Comparison of ENCODE assay signal across 1 cellular context in the genomic region with DNA sequence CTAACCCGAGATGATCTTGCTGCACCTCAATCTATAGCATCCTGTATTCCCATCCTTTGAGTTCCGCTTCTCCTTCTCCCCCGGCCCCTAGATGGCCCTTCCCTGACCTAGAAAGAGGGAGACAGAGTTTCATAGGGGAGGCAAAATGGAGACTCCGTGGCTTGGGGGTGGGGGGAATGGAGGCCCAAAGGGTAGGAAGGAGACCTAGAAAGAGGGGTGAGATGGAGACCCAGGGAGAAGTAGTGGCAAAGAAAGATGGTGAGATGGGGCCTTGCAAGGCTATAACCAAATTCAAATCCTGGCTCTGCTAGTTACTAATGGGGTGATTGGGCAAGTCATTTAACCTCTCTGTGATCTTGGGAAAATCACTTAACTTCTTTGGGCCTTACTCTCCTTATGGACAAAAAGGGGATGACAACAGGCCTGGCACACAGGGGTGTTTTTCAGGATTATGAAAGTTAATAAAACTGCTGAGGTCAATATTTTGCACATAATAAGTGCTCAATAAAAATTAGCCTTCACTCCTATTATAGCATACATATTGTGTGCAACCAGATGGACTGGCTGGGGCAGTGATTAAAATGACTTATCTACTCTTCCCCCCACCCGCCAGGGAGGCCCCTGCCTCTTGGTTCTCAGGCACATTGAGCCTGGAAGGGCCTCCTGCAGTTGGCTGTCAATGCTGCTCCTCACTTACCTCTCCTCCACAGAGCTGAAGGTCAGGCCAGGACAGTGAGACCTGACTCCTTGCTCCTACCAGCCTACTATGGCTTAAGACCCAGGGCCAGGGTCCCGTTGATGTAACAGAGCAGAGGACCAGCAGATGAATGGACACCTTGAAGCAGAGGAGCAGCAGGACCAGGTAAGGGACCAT.
TF ChIP-seq lines count a peak whose summit lies in the region.

No MANE protein-coding gene starts in this region.

TF ChIP-seq in K562, 482 proteins besides CTCF, POLR2A, EP300 and RAD21 (continued from another document and continues in another):
- TF ChIP-seq HDAC6 (IDR thresholded peaks at IDR 0.05; ENCODE audit: low read depth, low read length): no peak
- no peak for TF ChIP-seq ZNF124 (CRISPR knock-in tag; IDR thresholded peaks at IDR 0.05)
- peak; percentile 47 for TF ChIP-seq PHF20 (IDR thresholded peaks at IDR 0.05; ENCODE audit: partially characterized antibody)
- TF ChIP-seq CTBP1 (IDR thresholded peaks at IDR 0.05; ENCODE audit: borderline replicate concordance): no peak
- TF ChIP-seq RFX5 (IDR thresholded peaks at IDR 0.05; ENCODE audit: low read depth, low read length): no peak
- TF ChIP-seq RAD51 (IDR thresholded peaks at IDR 0.05; ENCODE audit: borderline replicate concordance, low read depth): no peak
- TF ChIP-seq HNRNPK (IDR thresholded peaks at IDR 0.05; ENCODE audit: low read depth, low read length, poor library complexity, severe bottlenecking): no peak
- no peak for TF ChIP-seq FOS (IDR thresholded peaks at IDR 0.05; ENCODE audit: extremely low read depth, insufficient read length)
- TF ChIP-seq RNF219 (CRISPR knock-in tag; IDR thresholded peaks at IDR 0.05): no peak
- TF ChIP-seq ZFPM2 (CRISPR knock-in tag; IDR thresholded peaks at IDR 0.05): no peak
- peak; percentile 76; the same call in 1 of the 2 replicates for TF ChIP-seq DPF2 (IDR thresholded peaks at IDR 0.05)
- TF ChIP-seq KDM1A (IDR thresholded peaks at IDR 0.05): peak; percentile 96 to 99
- TF ChIP-seq ZNF707 (CRISPR knock-in tag; conservative IDR thresholded peaks at IDR 0.05): peak; percentile 41; the same call in 1 of the 2 replicates
- peak; percentile 25; the same call in 1 of the 2 replicates for TF ChIP-seq PTRF (tag; IDR thresholded peaks at IDR 0.05)
- TF ChIP-seq GTF2E2 (tag; IDR thresholded peaks at IDR 0.05): 0 out of 2 replicates have a peak, but pooled peaks have one; percentile 12
- no peak for TF ChIP-seq HNRNPUL1 (IDR thresholded peaks at IDR 0.05; ENCODE audit: low read length)
- TF ChIP-seq PURB (CRISPR knock-in tag; IDR thresholded peaks at IDR 0.05; ENCODE audit: low read depth): no peak
- TF ChIP-seq, protein P1, sequence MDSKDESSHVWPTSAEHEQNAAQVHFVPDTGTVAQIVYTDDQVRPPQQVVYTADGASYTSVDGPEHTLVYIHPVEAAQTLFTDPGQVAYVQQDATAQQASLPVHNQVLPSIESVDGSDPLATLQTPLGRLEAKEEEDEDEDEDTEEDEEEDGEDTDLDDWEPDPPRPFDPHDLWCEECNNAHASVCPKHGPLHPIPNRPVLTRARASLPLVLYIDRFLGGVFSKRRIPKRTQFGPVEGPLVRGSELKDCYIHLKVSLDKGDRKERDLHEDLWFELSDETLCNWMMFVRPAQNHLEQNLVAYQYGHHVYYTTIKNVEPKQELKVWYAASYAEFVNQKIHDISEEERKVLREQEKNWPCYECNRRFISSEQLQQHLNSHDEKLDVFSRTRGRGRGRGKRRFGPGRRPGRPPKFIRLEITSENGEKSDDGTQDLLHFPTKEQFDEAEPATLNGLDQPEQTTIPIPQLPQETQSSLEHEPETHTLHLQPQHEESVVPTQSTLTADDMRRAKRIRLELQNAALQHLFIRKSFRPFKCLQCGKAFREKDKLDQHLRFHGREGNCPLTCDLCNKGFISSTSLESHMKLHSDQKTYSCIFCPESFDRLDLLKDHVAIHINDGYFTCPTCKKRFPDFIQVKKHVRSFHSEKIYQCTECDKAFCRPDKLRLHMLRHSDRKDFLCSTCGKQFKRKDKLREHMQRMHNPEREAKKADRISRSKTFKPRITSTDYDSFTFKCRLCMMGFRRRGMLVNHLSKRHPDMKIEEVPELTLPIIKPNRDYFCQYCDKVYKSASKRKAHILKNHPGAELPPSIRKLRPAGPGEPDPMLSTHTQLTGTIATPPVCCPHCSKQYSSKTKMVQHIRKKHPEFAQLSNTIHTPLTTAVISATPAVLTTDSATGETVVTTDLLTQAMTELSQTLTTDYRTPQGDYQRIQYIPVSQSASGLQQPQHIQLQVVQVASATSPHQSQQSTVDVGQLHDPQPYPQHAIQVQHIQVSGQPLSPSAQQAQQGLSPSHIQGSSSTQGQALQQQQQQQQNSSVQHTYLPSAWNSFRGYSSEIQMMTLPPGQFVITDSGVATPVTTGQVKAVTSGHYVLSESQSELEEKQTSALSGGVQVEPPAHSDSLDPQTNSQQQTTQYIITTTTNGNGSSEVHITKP (IDR thresholded peaks at IDR 0.05; ENCODE audit: partially characterized antibody): peak; percentile 4
- no peak for TF ChIP-seq ZNF407 (IDR thresholded peaks at IDR 0.05; ENCODE audit: low read depth)
- peak; percentile 63 for TF ChIP-seq DEAF1 (CRISPR knock-in tag; IDR thresholded peaks at IDR 0.05)
- TF ChIP-seq, protein P2, sequence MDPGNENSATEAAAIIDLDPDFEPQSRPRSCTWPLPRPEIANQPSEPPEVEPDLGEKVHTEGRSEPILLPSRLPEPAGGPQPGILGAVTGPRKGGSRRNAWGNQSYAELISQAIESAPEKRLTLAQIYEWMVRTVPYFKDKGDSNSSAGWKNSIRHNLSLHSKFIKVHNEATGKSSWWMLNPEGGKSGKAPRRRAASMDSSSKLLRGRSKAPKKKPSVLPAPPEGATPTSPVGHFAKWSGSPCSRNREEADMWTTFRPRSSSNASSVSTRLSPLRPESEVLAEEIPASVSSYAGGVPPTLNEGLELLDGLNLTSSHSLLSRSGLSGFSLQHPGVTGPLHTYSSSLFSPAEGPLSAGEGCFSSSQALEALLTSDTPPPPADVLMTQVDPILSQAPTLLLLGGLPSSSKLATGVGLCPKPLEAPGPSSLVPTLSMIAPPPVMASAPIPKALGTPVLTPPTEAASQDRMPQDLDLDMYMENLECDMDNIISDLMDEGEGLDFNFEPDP (CRISPR knock-in tag; IDR thresholded peaks at IDR 0.05): peak; percentile 68; the same call in 1 of the 2 replicates
- TF ChIP-seq NUFIP1 (IDR thresholded peaks at IDR 0.05; ENCODE audit: partially characterized antibody): no peak
- no peak for TF ChIP-seq CAMTA2 (CRISPR knock-in tag; conservative IDR thresholded peaks at IDR 0.05)
- no peak for TF ChIP-seq ZNF239 (CRISPR knock-in tag; IDR thresholded peaks at IDR 0.05)
- TF ChIP-seq HIVEP1 (CRISPR knock-in tag; IDR thresholded peaks at IDR 0.05): no peak
- TF ChIP-seq, protein P3, sequence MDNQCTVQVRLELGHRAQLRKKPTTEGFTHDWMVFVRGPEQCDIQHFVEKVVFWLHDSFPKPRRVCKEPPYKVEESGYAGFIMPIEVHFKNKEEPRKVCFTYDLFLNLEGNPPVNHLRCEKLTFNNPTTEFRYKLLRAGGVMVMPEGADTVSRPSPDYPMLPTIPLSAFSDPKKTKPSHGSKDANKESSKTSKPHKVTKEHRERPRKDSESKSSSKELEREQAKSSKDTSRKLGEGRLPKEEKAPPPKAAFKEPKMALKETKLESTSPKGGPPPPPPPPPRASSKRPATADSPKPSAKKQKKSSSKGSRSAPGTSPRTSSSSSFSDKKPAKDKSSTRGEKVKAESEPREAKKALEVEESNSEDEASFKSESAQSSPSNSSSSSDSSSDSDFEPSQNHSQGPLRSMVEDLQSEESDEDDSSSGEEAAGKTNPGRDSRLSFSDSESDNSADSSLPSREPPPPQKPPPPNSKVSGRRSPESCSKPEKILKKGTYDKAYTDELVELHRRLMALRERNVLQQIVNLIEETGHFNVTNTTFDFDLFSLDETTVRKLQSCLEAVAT (IDR thresholded peaks at IDR 0.05): 0 out of 4 replicates have a peak, but pooled peaks of 1 of the 2 experiments have one; percentile 11
- TF ChIP-seq RBM39 (optimal IDR thresholded peaks at IDR 0.05; ENCODE audit: low read depth, low read length): no peak
- no peak for TF ChIP-seq YY1 (IDR thresholded peaks at IDR 0.05; ENCODE audit: borderline replicate concordance in 1 of 3, control insufficient read depth in 1 of 3, extremely low read depth in 1 of 3, insufficient read depth in 3 of 3, insufficient read length in 1 of 3, insufficient replicate concordance in 2 of 3, low read depth in 1 of 3, low read length in 2 of 3)
- TF ChIP-seq FOSL1 (tag; conservative IDR thresholded peaks at IDR 0.05): 0 out of 2 replicates have a peak, but pooled peaks have one; percentile 13
- TF ChIP-seq CREB3 (tag; conservative IDR thresholded peaks at IDR 0.05; ENCODE audit: low read depth): no peak
- TF ChIP-seq ZNF408 (CRISPR knock-in tag; IDR thresholded peaks at IDR 0.05; ENCODE audit: low read depth): no peak
- TF ChIP-seq NR2C2 (CRISPR knock-in tag; IDR thresholded peaks at IDR 0.05): no peak
- peak; percentile 79 for TF ChIP-seq NR2C2 (tag; IDR thresholded peaks at IDR 0.05)
- peak; percentile 96 for TF ChIP-seq RBM25 (IDR thresholded peaks at IDR 0.05; ENCODE audit: low read depth, low read length, severe bottlenecking)
- TF ChIP-seq PRMT5 (CRISPR knock-in tag; IDR thresholded peaks at IDR 0.05): no peak
